ENCODE assay signal across 26 cellular contexts in genomic region chr5:77390222-77390621, GRCh38.
"Had no signal": no experiment of that assay in that cellular context is flagged by ENCODE, and none has a peak within 500 bp of the region (broad histone marks: within the 10 kb centered on the region; RNA-seq: fewer than 3 reads in every experiment).

No MANE protein-coding gene starts in this region.

- H3K4me3 ChIP-seq: cardiac muscle cell, MG63, SK-N-MC had no signal

- H3K27me3 ChIP-seq: brain microvascular endothelial cell, cardiac muscle cell, MG63 had no signal

- H3K27ac ChIP-seq: brain microvascular endothelial cell, cardiac muscle cell, SK-N-MC had no signal

- DNase-seq: activated B cell treated with CpG ODN at 0.5 μM for 24 hours; activated CD4-positive, alpha-beta memory T cell treated with anti-CD3 and anti-CD28 coated beads, Interleukin-2, amount 10 ng/mL, durations not matched to agents 7 days and 5 days; activated CD4-positive, alpha-beta T cell treated with anti-CD3 and anti-CD28 coated beads, Interleukin-2, amount 10 ng/mL, durations not matched to agents 7 days and 5 days; activated gamma-delta T cell treated with Interleukin-2 at 50 U/mL for 16 hours; activated naive CD4-positive, alpha-beta T cell treated with anti-CD3 and anti-CD28 coated beads, Interleukin-2, amount 50 U/mL, for 16 hours; activated naive CD8-positive, alpha-beta T cell treated with anti-CD3 and anti-CD28 coated beads, Interleukin-2, amount 10 ng/mL, durations not matched to agents 7 days and 5 days; activated T-cell treated with anti-CD3 and anti-CD28 coated beads for 4 hours; activated T-cell treated with anti-CD3 and anti-CD28 coated beads, Interleukin-2, amount 50 U/mL, for 48 hours; MV-4-11; NCI-H1092 treated with DMSO at 0.1 percent for 48 hours; NCI-H1417 treated with DMSO at 0.1 percent for 48 hours; NCI-H1694; NCI-H2029; NCI-H2107; NCI-H2171 treated with DMSO at 0.1 percent for 48 hours; NCI-H510A treated with DMSO at 0.1 percent for 48 hours; NCI-H69; NK-92 treated with Interleukin-12 subunit alpha and Interleukin-12 subunit beta, amount 100 ng/mL, for 24 hours; OCI-M1; RPMI8226; T-cell; T-helper 2 cell had no signal

- H3K36me3 ChIP-seq: brain microvascular endothelial cell, cardiac muscle cell, MG63 had no signal

- H3K9me3 ChIP-seq: MG63 had no signal
